1 cellular context compared by ENCODE assay signal in the genomic region with DNA sequence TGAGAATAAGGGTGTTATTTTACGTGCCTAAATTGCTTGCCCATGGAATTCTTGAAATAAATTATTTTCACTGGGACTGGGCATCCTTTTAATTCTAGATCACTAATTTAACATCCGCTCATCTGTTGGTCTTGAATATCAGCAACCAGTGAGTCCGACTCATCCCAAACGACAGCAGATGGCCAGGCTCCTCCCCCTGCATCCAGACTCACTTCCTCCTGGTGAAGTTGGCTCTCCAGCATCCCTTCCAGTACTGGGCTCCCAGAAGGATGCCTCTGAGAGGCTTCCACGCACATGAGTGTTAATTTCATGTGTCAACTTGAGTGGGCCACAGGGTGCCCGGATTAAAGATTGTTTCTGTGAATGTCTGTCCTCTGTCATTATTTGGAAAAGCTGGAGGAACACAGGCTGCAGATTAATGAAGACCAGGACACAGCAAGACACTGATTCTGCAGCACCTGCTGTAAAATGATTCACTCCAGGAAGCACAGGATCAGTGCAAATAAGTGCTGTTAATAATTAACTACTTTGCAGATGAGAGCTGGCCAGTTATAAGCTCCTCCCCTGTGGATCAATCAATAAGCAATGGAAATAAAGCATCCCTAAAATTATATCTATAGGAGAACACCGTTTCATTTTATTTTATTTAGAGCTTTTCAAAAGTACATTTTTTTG.
TF ChIP-seq lines count a peak whose summit lies in the region.

No MANE protein-coding gene starts in this region.

TF ChIP-seq in IMR-90, 13 proteins besides CTCF, POLR2A, EP300 and RAD21:
- TF ChIP-seq CHD1 (IDR thresholded peaks at IDR 0.05; ENCODE audit: low read depth, low read length) (no peak), MXI1 (IDR thresholded peaks at IDR 0.05; ENCODE audit: borderline replicate concordance, low read depth, low read length) (no peak), RCOR1 (IDR thresholded peaks at IDR 0.05; ENCODE audit: insufficient replicate concordance, low read length) (no peak), CEBPB (IDR thresholded peaks at IDR 0.05; ENCODE audit: low read depth, low read length) (no peak), NFE2L2 (IDR thresholded peaks at IDR 0.05; ENCODE audit: low read depth, low read length) (no peak), BHLHE40 (IDR thresholded peaks at IDR 0.05; ENCODE audit: low read depth, low read length) (no peak), RFX5 (IDR thresholded peaks at IDR 0.05; ENCODE audit: low read depth, low read length) (no peak), MAZ (IDR thresholded peaks at IDR 0.05; ENCODE audit: borderline replicate concordance, low read depth, low read length) (no peak), MAFK (IDR thresholded peaks at IDR 0.05; ENCODE audit: low read depth, low read length) (no peak), FOS (IDR thresholded peaks at IDR 0.05; ENCODE audit: low read depth, low read length) (no peak), SMC3 (IDR thresholded peaks at IDR 0.05; ENCODE audit: low read depth, low read length) (no peak)
- TF ChIP-seq, protein P1, sequence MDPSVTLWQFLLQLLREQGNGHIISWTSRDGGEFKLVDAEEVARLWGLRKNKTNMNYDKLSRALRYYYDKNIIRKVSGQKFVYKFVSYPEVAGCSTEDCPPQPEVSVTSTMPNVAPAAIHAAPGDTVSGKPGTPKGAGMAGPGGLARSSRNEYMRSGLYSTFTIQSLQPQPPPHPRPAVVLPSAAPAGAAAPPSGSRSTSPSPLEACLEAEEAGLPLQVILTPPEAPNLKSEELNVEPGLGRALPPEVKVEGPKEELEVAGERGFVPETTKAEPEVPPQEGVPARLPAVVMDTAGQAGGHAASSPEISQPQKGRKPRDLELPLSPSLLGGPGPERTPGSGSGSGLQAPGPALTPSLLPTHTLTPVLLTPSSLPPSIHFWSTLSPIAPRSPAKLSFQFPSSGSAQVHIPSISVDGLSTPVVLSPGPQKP (IDR thresholded peaks at IDR 0.05; ENCODE audit: borderline replicate concordance, low read depth, low read length), result no peak
- TF ChIP-seq, protein P2, sequence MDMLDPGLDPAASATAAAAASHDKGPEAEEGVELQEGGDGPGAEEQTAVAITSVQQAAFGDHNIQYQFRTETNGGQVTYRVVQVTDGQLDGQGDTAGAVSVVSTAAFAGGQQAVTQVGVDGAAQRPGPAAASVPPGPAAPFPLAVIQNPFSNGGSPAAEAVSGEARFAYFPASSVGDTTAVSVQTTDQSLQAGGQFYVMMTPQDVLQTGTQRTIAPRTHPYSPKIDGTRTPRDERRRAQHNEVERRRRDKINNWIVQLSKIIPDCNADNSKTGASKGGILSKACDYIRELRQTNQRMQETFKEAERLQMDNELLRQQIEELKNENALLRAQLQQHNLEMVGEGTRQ (IDR thresholded peaks at IDR 0.05; ENCODE audit: low read depth, low read length), result no peak
TF ChIP-seq in IMR-90: peak in this region for 0.
